Comparison of ENCODE assay signal across 2 cellular contexts in the genomic region with DNA sequence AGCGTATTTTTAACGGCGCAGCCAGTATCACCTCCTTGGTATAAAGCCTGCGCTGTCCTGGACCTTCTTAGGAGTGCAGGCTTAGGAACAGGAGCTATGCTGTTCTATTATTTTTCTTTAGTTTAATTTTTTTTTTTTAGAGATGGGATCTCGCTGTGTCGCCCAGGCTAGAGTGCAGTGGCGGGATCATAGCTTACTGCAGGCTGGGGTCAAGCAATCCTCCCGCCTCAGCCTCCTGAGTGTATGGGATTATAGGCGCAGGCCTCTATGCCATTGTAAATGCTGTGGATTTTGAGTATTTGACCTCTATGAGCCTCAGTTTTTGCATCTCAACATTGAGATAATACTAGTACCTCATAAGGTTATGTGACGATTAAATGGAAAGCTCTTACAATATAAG.
TF ChIP-seq lines count a peak whose summit lies in the region.

No MANE protein-coding gene starts in this region.

TF ChIP-seq in A549, 52 proteins besides CTCF, POLR2A, EP300 and RAD21:
- TF ChIP-seq HEYL (CRISPR knock-in tag; IDR thresholded peaks at IDR 0.05) (no peak), TP53 (CRISPR knock-in tag; IDR thresholded peaks at IDR 0.05) (no peak), NPAS2 (CRISPR knock-in tag; IDR thresholded peaks at IDR 0.05; ENCODE audit: borderline replicate concordance) (no peak), HDAC2 (IDR thresholded peaks at IDR 0.05) (no peak), ESRRA (IDR thresholded peaks at IDR 0.05; ENCODE audit: borderline replicate concordance, low read length) (no peak), CBX8 (IDR thresholded peaks at IDR 0.05) (no peak), KDM1A (IDR thresholded peaks at IDR 0.05; ENCODE audit: low read depth) (no peak), MYC (IDR thresholded peaks at IDR 0.05; ENCODE audit: borderline replicate concordance, low read length) (no peak), REST (IDR thresholded peaks at IDR 0.05) (no peak), RNF2 (IDR thresholded peaks at IDR 0.05; ENCODE audit: borderline replicate concordance, low read depth) (no peak), HMGXB4 (CRISPR knock-in tag; IDR thresholded peaks at IDR 0.05; ENCODE audit: borderline replicate concordance) (no peak), HOXB5 (CRISPR knock-in tag; IDR thresholded peaks at IDR 0.05) (no peak)
- TF ChIP-seq, protein P1, sequence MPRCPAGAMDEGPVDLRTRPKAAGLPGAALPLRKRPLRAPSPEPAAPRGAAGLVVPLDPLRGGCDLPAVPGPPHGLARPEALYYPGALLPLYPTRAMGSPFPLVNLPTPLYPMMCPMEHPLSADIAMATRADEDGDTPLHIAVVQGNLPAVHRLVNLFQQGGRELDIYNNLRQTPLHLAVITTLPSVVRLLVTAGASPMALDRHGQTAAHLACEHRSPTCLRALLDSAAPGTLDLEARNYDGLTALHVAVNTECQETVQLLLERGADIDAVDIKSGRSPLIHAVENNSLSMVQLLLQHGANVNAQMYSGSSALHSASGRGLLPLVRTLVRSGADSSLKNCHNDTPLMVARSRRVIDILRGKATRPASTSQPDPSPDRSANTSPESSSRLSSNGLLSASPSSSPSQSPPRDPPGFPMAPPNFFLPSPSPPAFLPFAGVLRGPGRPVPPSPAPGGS (IDR thresholded peaks at IDR 0.05), result no peak
- TF ChIP-seq, protein P2, sequence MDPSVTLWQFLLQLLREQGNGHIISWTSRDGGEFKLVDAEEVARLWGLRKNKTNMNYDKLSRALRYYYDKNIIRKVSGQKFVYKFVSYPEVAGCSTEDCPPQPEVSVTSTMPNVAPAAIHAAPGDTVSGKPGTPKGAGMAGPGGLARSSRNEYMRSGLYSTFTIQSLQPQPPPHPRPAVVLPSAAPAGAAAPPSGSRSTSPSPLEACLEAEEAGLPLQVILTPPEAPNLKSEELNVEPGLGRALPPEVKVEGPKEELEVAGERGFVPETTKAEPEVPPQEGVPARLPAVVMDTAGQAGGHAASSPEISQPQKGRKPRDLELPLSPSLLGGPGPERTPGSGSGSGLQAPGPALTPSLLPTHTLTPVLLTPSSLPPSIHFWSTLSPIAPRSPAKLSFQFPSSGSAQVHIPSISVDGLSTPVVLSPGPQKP (IDR thresholded peaks at IDR 0.05; ENCODE audit: low read depth, low read length), result no peak
TF ChIP-seq in A549: peak in this region for 0.

TF ChIP-seq in IMR-90, 13 proteins besides CTCF, POLR2A, EP300 and RAD21:
- TF ChIP-seq NFE2L2 (IDR thresholded peaks at IDR 0.05; ENCODE audit: low read depth, low read length), result no peak
TF ChIP-seq in IMR-90: peak in this region for 0.
